In the genomic region with DNA sequence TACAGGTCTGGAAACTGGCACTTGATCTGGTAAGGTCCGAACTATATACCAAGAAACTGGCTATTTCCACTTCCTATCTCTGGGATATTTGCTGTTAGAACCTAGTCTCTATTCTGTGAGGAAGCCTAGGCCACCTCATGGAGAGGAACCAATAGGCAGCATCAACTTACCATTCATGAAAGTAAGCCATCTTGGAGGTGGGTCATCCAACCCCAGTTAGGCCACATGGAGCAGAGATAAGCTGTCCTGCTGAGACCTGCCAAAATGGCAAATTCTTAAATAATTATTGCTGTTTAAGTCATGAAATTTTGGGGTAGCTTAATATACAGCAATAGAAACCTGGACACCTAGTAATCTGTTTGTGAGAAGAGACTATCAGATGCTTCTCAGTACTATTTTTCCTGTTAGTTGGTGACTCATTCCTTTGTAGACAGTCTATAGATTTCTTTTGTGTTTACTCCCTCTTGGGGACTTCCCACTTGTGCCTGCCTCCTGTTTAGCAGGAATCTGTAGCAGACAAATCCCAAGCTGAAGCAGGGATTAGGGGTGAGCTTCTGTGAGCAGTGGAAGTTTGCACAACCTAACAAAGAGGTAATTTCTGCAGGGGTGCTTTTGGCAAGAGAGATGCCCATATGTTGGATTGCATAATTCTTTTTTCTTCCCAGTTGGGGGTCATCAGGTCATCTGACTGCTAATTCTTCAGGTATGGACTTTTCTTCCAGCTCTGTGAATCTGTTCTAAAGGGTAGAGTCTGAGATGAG, we compare ENCODE assay signal across 19 cellular contexts.
DNase-seq lines count a peak whose midpoint lies in the region; ATAC-seq and TF ChIP-seq lines count a peak whose summit lies in the region.
"Had no signal": no experiment of that assay in that cellular context is flagged by ENCODE, and none has a peak within 500 bp of the region (broad histone marks: within the 10 kb centered on the region; RNA-seq: fewer than 3 reads in every experiment).

No MANE protein-coding gene starts in this region.

- ATAC-seq in stimulated activated effector memory CD8-positive, alpha-beta T cell treated with anti-CD3 and anti-CD28 coated beads, Interleukin-12 subunit alpha, Interleukin-12 subunit beta, amount 100 ng/mL, for 72 hours: peak; percentile 55

- intact Hi-C loops in colonic mucosa (cut with DNase I): no loop called here

- H3K9me3 ChIP-seq in GM23248 (ENCODE audit: low read depth) (no peaks in the 10 kb centered on the region), colonic mucosa (no peaks in the 10 kb centered on the region)

- no peaks in the 10 kb centered on the region for H3K4me1 Mint-ChIP-seq in stimulated activated effector memory CD8-positive, alpha-beta T cell treated with anti-CD3 and anti-CD28 coated beads, Interleukin-12 subunit alpha, Interleukin-12 subunit beta, amount 100 ng/mL, for 72 hours
- H3K4me1 Mint-ChIP-seq: activated naive CD4-positive, alpha-beta T cell treated with anti-CD3 and anti-CD28 coated beads, Interleukin-2, amount 10 ng/mL, durations not matched to agents 7 days and 5 days; CD14-positive monocyte had no signal

- DNase-seq in GM23248 (peak; percentile 5), RWPE1 (ENCODE audit: low spot score) (peak; percentile 10), fibroblast of villous mesenchyme (ENCODE audit: low read depth) (peak; percentile 55), colonic mucosa (no peak), NCI-H1105 (lab: John Stamatoyannopoulos, UW) (no peak), SHP77 treated with DMSO at 0.1 percent for 48 hours (lab: John Stamatoyannopoulos, UW) (no peak)
- no peak for DNase-seq in stimulated activated effector memory CD8-positive, alpha-beta T cell treated with anti-CD3 and anti-CD28 coated beads, Interleukin-12 subunit alpha, Interleukin-12 subunit beta, amount 100 ng/mL, for 72 hours (ENCODE audit: low spot score in 2 of 2)
- DNase-seq: activated CD4-positive, CD25-positive, alpha-beta regulatory T cell treated with anti-CD3 and anti-CD28 coated beads, Interleukin-2, amount 50 U/mL, for 72 hours; activated naive CD4-positive, alpha-beta T cell treated with anti-CD3 and anti-CD28 coated beads, Interleukin-2, amount 10 ng/mL, durations not matched to agents 7 days and 5 days; GDM1; KG1; NCI-H146; NCI-H526; RPMI8226; T-helper 2 cell had no signal

- POLR2A ChIA-PET in RWPE1 (lab: Yijun Ruan, JAX; ENCODE audit: low non-redundant PET): no interaction called here

- no peak overlapping the region for H3K4me3 Mint-ChIP-seq in stimulated activated effector memory CD8-positive, alpha-beta T cell treated with anti-CD3 and anti-CD28 coated beads, Interleukin-12 subunit alpha, Interleukin-12 subunit beta, amount 100 ng/mL, for 72 hours
- H3K4me3 Mint-ChIP-seq: activated naive CD4-positive, alpha-beta T cell treated with anti-CD3 and anti-CD28 coated beads, Interleukin-2, amount 10 ng/mL, durations not matched to agents 7 days and 5 days; CD14-positive monocyte; stimulated activated naive CD8-positive, alpha-beta T cell treated with anti-CD3 and anti-CD28 coated beads, Interleukin-15, Interleukin-2, amounts not matched to agents 100 ng/mL and 50 ng/mL, for 24 hours had no signal

- H3K27ac Mint-ChIP-seq in stimulated activated effector memory CD8-positive, alpha-beta T cell treated with anti-CD3 and anti-CD28 coated beads, Interleukin-12 subunit alpha, Interleukin-12 subunit beta, amount 100 ng/mL, for 72 hours: no peak overlapping the region
- H3K27ac Mint-ChIP-seq: activated naive CD4-positive, alpha-beta T cell treated with anti-CD3 and anti-CD28 coated beads, Interleukin-2, amount 10 ng/mL, durations not matched to agents 7 days and 5 days; CD14-positive monocyte; stimulated activated naive CD8-positive, alpha-beta T cell treated with anti-CD3 and anti-CD28 coated beads, Interleukin-15, Interleukin-2, amounts not matched to agents 100 ng/mL and 50 ng/mL, for 24 hours had no signal

- H3K36me3 Mint-ChIP-seq in stimulated activated effector memory CD8-positive, alpha-beta T cell treated with anti-CD3 and anti-CD28 coated beads, Interleukin-12 subunit alpha, Interleukin-12 subunit beta, amount 100 ng/mL, for 72 hours: no peaks in the 10 kb centered on the region
- H3K36me3 Mint-ChIP-seq: activated naive CD4-positive, alpha-beta T cell treated with anti-CD3 and anti-CD28 coated beads, Interleukin-2, amount 10 ng/mL, durations not matched to agents 7 days and 5 days; CD14-positive monocyte had no signal

- H4K20me1 ChIP-seq in GM23248 (ENCODE audit: insufficient read depth): no peaks in the 10 kb centered on the region

- H3K4me1 ChIP-seq in GM23248 (ENCODE audit: insufficient read depth) (no peaks in the 10 kb centered on the region), colonic mucosa (no peaks in the 10 kb centered on the region)

- CTCF ChIA-PET in RWPE1 (lab: Yijun Ruan, JAX): interaction anchor here (0.6 kb wide), 1 partner anchor 139 kb away, joined by 3 read pairs; no protein-coding TSS in a partner anchor

- H3K79me2 ChIP-seq in GM23248 (ENCODE audit: insufficient read depth): no peaks in the 10 kb centered on the region

- H2AFZ ChIP-seq in GM23248: no peak overlapping the region

- no peaks in the 10 kb centered on the region for H3K9me2 ChIP-seq in GM23248 (ENCODE audit: insufficient read depth)

- no peaks in the 10 kb centered on the region for H3K36me3 ChIP-seq in GM23248 (ENCODE audit: low read depth)
- no peaks in the 10 kb centered on the region for H3K36me3 ChIP-seq in colonic mucosa
- H3K36me3 ChIP-seq: cardiac muscle cell had no signal

- H3K9ac ChIP-seq in GM23248: no peak overlapping the region
- no peak overlapping the region for H3K9ac ChIP-seq in colonic mucosa (ENCODE audit: low read depth in 2 of 2, low read length in 2 of 2)

- H3K4me2 ChIP-seq in GM23248 (ENCODE audit: unreplicated experiment): no peak overlapping the region
- H3K4me2 ChIP-seq: smooth muscle cell had no signal

- no peaks in the 10 kb centered on the region for H3K27me3 ChIP-seq in GM23248 (replicated peaks; ENCODE audit: insufficient read depth)
- no peaks in the 10 kb centered on the region for H3K27me3 ChIP-seq in colonic mucosa
- H3K27me3 ChIP-seq: cardiac muscle cell had no signal

- H3K27ac ChIP-seq in GM23248: no peak overlapping the region
- H3K27ac ChIP-seq in RWPE1: no peak overlapping the region
- H3K27ac ChIP-seq in colonic mucosa: no peak overlapping the region
- H3K27ac ChIP-seq: cardiac muscle cell had no signal

- H3K9me3 Mint-ChIP-seq in stimulated activated effector memory CD8-positive, alpha-beta T cell treated with anti-CD3 and anti-CD28 coated beads, Interleukin-12 subunit alpha, Interleukin-12 subunit beta, amount 100 ng/mL, for 72 hours: no peaks in the 10 kb centered on the region
- H3K9me3 Mint-ChIP-seq: activated naive CD4-positive, alpha-beta T cell treated with anti-CD3 and anti-CD28 coated beads, Interleukin-2, amount 10 ng/mL, durations not matched to agents 7 days and 5 days; stimulated activated naive CD8-positive, alpha-beta T cell treated with anti-CD3 and anti-CD28 coated beads, Interleukin-15, Interleukin-2, amounts not matched to agents 100 ng/mL and 50 ng/mL, for 24 hours had no signal

- H3F3A ChIP-seq in GM23248 (ENCODE audit: insufficient read depth): no peaks in the 10 kb centered on the region

- in situ Hi-C loops in GM23248 (cut with MboI): no loop called here

- 63% methylated on average over 1 of the region's 1 CpG for whole genome bisulfite sequencing in GM23248 (ENCODE audit: low coverage in 1 of 2, low lambda C conversion rate in 2 of 2, missing lambda C conversion rate in 2 of 2), 2 experiments

- TF ChIP-seq CTCF in RWPE1 (conservative IDR thresholded peaks at IDR 0.05; ENCODE audit: low read depth) (no peak), fibroblast of villous mesenchyme (IDR thresholded peaks at IDR 0.05; ENCODE audit: insufficient read depth, low read depth, low read length) (no peak), colonic mucosa (IDR thresholded peaks at IDR 0.05) (no peak)

- H3K4me3 ChIP-seq in GM23248 (no peak overlapping the region), fibroblast of villous mesenchyme (ENCODE audit: low read depth, low read length) (no peak overlapping the region), colonic mucosa (no peak overlapping the region)
- H3K4me3 ChIP-seq: cardiac muscle cell, smooth muscle cell had no signal

Comparison
In these comparisons a context has a peak if more than half of its experiments do, and no peak if none do; other contexts are left out.
1. DNase-seq: peak in GM23248 (single experiment), RWPE1 (single experiment) and fibroblast of villous mesenchyme (single experiment); none in stimulated activated effector memory CD8-positive, alpha-beta T cell treated with anti-CD3 and anti-CD28 coated beads, Interleukin-12 subunit alpha, Interleukin-12 subunit beta, amount 100 ng/mL, for 72 hours (0 of 2), colonic mucosa (single experiment), NCI-H1105 (single experiment) and SHP77 treated with DMSO at 0.1 percent for 48 hours (single experiment).